ENCODE assay signal across 25 cellular contexts in genomic region chr10:105258036-105258673, GRCh38.
"Had no signal": no experiment of that assay in that cellular context is flagged by ENCODE, and none has a peak within 500 bp of the region (broad histone marks: within the 10 kb centered on the region; RNA-seq: fewer than 3 reads in every experiment).

No MANE protein-coding gene starts in this region.

- H3K9me3 ChIP-seq: ascending aorta, breast epithelium, gastrocnemius medialis had no signal

- H3K4me3 ChIP-seq: ascending aorta, breast epithelium, cardiac muscle cell, coronary artery, dorsolateral prefrontal cortex, gastrocnemius medialis had no signal

- H3K27me3 ChIP-seq: ascending aorta, cardiac muscle cell, dorsolateral prefrontal cortex, foreskin keratinocyte, gastrocnemius medialis had no signal

- H3K4me1 ChIP-seq: ascending aorta, breast epithelium, foreskin keratinocyte, gastrocnemius medialis had no signal

- DNase-seq: activated CD4-positive, alpha-beta memory T cell treated with anti-CD3 and anti-CD28 coated beads for 36 hours; activated CD4-positive, alpha-beta T cell treated with anti-CD3 and anti-CD28 coated beads for 36 hours; activated CD4-positive, alpha-beta T cell treated with anti-CD3 and anti-CD28 coated beads, Interleukin-2, amount 10 ng/mL, durations not matched to agents 24 days and 14 days; activated CD4-positive, CD25-positive, alpha-beta regulatory T cell; activated CD4-positive, CD25-positive, alpha-beta regulatory T cell treated with anti-CD3 and anti-CD28 coated beads, Interleukin-2, amount 50 U/mL, for 72 hours; activated CD8-positive, alpha-beta memory T cell treated with anti-CD3 and anti-CD28 coated beads, Interleukin-2, amount 10 ng/mL, durations not matched to agents 7 days and 5 days; activated CD8-positive, alpha-beta memory T cell treated with anti-CD3 and anti-CD28 coated beads, Interleukin-2, amount 50 U/mL, for 4 hours; activated CD8-positive, alpha-beta T cell treated with anti-CD3 and anti-CD28 coated beads, Interleukin-2, amount 10 ng/mL, durations not matched to agents 7 days and 5 days; activated effector memory CD4-positive, alpha-beta T cell treated with anti-CD3 and anti-CD28 coated beads, Interleukin-2, amount 50 U/mL, for 16 hours; activated naive CD4-positive, alpha-beta T cell treated with anti-CD3 and anti-CD28 coated beads for 36 hours; activated naive CD8-positive, alpha-beta T cell treated with anti-CD3 and anti-CD28 coated beads for 36 hours; activated naive CD8-positive, alpha-beta T cell treated with anti-CD3 and anti-CD28 coated beads, Interleukin-2, amount 50 U/mL, for 24 hours; activated T-cell treated with anti-CD3 and anti-CD28 coated beads, Interleukin-2, amount 50 U/mL, for 1 hour; activated T-cell treated with anti-CD3 and anti-CD28 coated beads, Interleukin-2, amount 50 U/mL, for 48 hours; effector memory CD4-positive, alpha-beta T cell; endodermal cell; foreskin keratinocyte; gastrocnemius medialis; T-helper 2 cell had no signal

- H3K27ac ChIP-seq: ascending aorta, breast epithelium, cardiac muscle cell, coronary artery, foreskin keratinocyte, gastrocnemius medialis had no signal

- ATAC-seq: activated CD4-positive, alpha-beta T cell treated with anti-CD3 and anti-CD28 coated beads for 36 hours; activated CD8-positive, alpha-beta memory T cell treated with anti-CD3 and anti-CD28 coated beads, Interleukin-2, amount 10 ng/mL, durations not matched to agents 7 days and 5 days; activated CD8-positive, alpha-beta T cell treated with anti-CD3 and anti-CD28 coated beads, Interleukin-2, amount 10 ng/mL, durations not matched to agents 7 days and 5 days; activated naive CD8-positive, alpha-beta T cell treated with anti-CD3 and anti-CD28 coated beads, Interleukin-2, amount 50 U/mL, for 24 hours; esophagus mucosa; foreskin keratinocyte; gastrocnemius medialis had no signal

- H3K36me3 ChIP-seq: ascending aorta, breast epithelium, cardiac muscle cell, gastrocnemius medialis had no signal
